ENCODE assay signal across 20 cellular contexts in the genomic region with DNA sequence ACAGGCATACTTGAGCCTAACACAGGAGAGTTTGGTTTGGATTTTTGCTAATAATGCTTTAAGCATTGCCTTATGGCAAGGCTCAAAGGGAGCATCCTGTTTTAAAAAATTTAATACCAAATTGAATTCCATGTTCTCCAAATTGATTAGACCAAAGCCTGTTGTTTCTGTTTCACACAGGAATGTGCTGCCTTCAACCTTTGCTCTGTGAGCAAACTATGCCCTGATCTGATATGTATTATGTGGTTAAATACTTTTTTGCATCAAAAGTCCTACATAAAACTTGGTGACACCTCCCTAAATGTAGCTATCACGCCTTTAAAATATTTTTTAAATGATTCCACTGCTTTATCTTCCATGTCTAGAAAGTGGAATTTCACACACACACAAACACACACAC.
DNase-seq lines count a peak whose midpoint lies in the region; ATAC-seq, FAIRE-seq and TF ChIP-seq lines count a peak whose summit lies in the region.
"Had no signal": no experiment of that assay in that cellular context is flagged by ENCODE, and none has a peak within 500 bp of the region (broad histone marks: within the 10 kb centered on the region; RNA-seq: fewer than 3 reads in every experiment).

No MANE protein-coding gene starts in this region.

- BruUV-seq in HepG2 (replicated peaks; lab: Mats Ljungman, UMichigan), result no TSS peak

- H3K4me1 ChIP-seq in HepG2 (ENCODE audit: insufficient read depth, low read length) (peaks cover 5% of the 10 kb centered on the region; the same call in 1 of the 2 replicates), right lobe of liver (peaks cover 0 to 21% (median 8%) of the 10 kb centered on the region in 4 donors)
- H3K4me1 ChIP-seq: A549 had no signal

- H3K27me3 ChIP-seq in HepG2 (ENCODE audit: control insufficient read depth in 1 of 2, insufficient read depth in 2 of 2, low read length in 2 of 2), result no peaks in the 10 kb centered on the region
- H3K27me3 ChIP-seq in right lobe of liver, result no peaks in the 10 kb centered on the region
- H3K27me3 ChIP-seq: BLaER1 treated with 17β-estradiol and CSF1 and Interleukin-3, amounts not matched to agents 10 nM and 100 nM had no signal

- TF ChIP-seq EP300 in HepG2 (IDR thresholded peaks at IDR 0.05; ENCODE audit: low read depth in 2 of 2, low read length in 2 of 2) (no peak), HepG2 (CRISPR knock-in tag; IDR thresholded peaks at IDR 0.05; ENCODE audit: borderline replicate concordance) (no peak)

- H3K4me2 ChIP-seq in HepG2 (ENCODE audit: low read depth, low read length), result no peak overlapping the region
- H3K4me2 ChIP-seq: A549; BLaER1 treated with 17β-estradiol and CSF1 and Interleukin-3, amounts not matched to agents 10 nM and 100 nM had no signal

- H3K27ac ChIP-seq in VCaP (peak overlapping the region; percentile 58; the same call in 1 of the 2 replicates), HepG2 (ENCODE audit: extremely low read length, insufficient read depth, low read length) (no peak overlapping the region), right lobe of liver (no peak overlapping the region)
- H3K27ac ChIP-seq: 22Rv1; A549; BLaER1 treated with 17β-estradiol and CSF1 and Interleukin-3, amounts not matched to agents 10 nM and 100 nM had no signal

- intact Hi-C loops in HepG2 (cut with micrococcal nuclease; ENCODE audit: unreplicated experiment), result no loop called here
- intact Hi-C loops in right lobe of liver (cut with DNase I), result no loop called here

- no peaks in the 10 kb centered on the region for H3K79me2 ChIP-seq in HepG2 (ENCODE audit: insufficient read depth, low read length)

- WGBS in HepG2 (ENCODE audit: low lambda C conversion rate), result 3% methylated on average over 1 of the region's 1 CpG
- WGBS in right lobe of liver (ENCODE audit: insufficient coverage, low coverage, low lambda C conversion rate, missing lambda C conversion rate), result 21% methylated on average over 1 of the region's 1 CpG

- POLR2A ChIA-PET in HepG2 (lab: Yijun Ruan, JAX), result no interaction called here

- no peak for TF ChIP-seq POLR2A in HepG2 (IDR thresholded peaks at IDR 0.05; ENCODE audit: insufficient read depth in 1 of 2, low read depth in 2 of 2, low read length in 2 of 2)
- TF ChIP-seq POLR2A in right lobe of liver (IDR thresholded peaks at IDR 0.05), result no peak

- CTCF ChIA-PET in HepG2 (lab: Yijun Ruan, JAX; ENCODE audit: low intra/inter-chr PET ratio, low total read pairs), result no interaction called here

- TF ChIP-seq CTCF in VCaP (conservative IDR thresholded peaks at IDR 0.05), result no peak
- no peak for TF ChIP-seq CTCF in HepG2 (CRISPR knock-in tag; IDR thresholded peaks at IDR 0.05)
- TF ChIP-seq CTCF in right lobe of liver (IDR thresholded peaks at IDR 0.05), result no peak

- TF ChIP-seq RAD21 in HepG2 (CRISPR knock-in tag; IDR thresholded peaks at IDR 0.05), result no peak

- H3K9me3 ChIP-seq in HepG2 (ENCODE audit: low read length) (no peaks in the 10 kb centered on the region), right lobe of liver (no peaks in the 10 kb centered on the region)
- H3K9me3 ChIP-seq: A549; BLaER1 treated with 17β-estradiol and CSF1 and Interleukin-3, amounts not matched to agents 10 nM and 100 nM; Caco-2 had no signal

- FAIRE-seq in HepG2 (lab: Jason Lieb, UNC), result no peak
- FAIRE-seq: A549, D721Med, G401.6, GM12891, GM19239 had no signal

- in situ Hi-C loops in HepG2 (cut with HindIII; ENCODE audit: extremely low pct_ligation_motif_present, low pct_unique_long_range_greater_than_20kb), result no loop called here

- ATAC-seq in HepG2, result peak; percentile 72
- peak; percentile 66 to 84 (median 76) for ATAC-seq in right lobe of liver
- ATAC-seq: A549; CD8-positive, alpha-beta T cell had no signal

- H3K4me3 ChIP-seq in HepG2 (replicated peaks in 1 of 3; ENCODE audit: insufficient read depth in 1 of 3, low read depth in 2 of 3, low read length in 3 of 3), result no peak overlapping the region
- no peak overlapping the region for H3K4me3 ChIP-seq in right lobe of liver
- H3K4me3 ChIP-seq: A549; BLaER1 treated with 17β-estradiol and CSF1 and Interleukin-3, amounts not matched to agents 10 nM and 100 nM had no signal

- no peaks in the 10 kb centered on the region for H4K20me1 ChIP-seq in HepG2 (ENCODE audit: insufficient read depth, low read length)
- H4K20me1 ChIP-seq: BLaER1 treated with 17β-estradiol and CSF1 and Interleukin-3, amounts not matched to agents 10 nM and 100 nM had no signal

- no peak for DNase-seq in HepG2 (ENCODE audit: low spot score)
- DNase-seq in right lobe of liver, result no peak
- no peak for DNase-seq in glomerular visceral epithelial cell (ENCODE audit: extremely low spot score)
- DNase-seq in GOT3 (lab: John Stamatoyannopoulos, UW), result no peak
- DNase-seq in iPS-NIHi11 (ENCODE audit: low spot score), result no peak
- DNase-seq: AML-193; Caco-2; Calu3; CD4-positive, alpha-beta T cell; CD8-positive, alpha-beta T cell; DMS79 treated with DMSO at 0.1 percent for 48 hours; GF-D8 had no signal

- H3K36me3 ChIP-seq in HepG2 (replicated peaks in 1 of 2; ENCODE audit: control insufficient read depth in 1 of 2, insufficient read depth in 2 of 2, low read length in 2 of 2), result no peaks in the 10 kb centered on the region
- H3K36me3 ChIP-seq in right lobe of liver, result no peaks in the 10 kb centered on the region
- H3K36me3 ChIP-seq: BLaER1 treated with 17β-estradiol and CSF1 and Interleukin-3, amounts not matched to agents 10 nM and 100 nM had no signal

- H2AFZ ChIP-seq in HepG2 (ENCODE audit: low read length), result no peak overlapping the region

- no peak overlapping the region for H3K9ac ChIP-seq in HepG2 (ENCODE audit: insufficient read depth, low read depth, low read length)
- H3K9ac ChIP-seq: BLaER1 treated with 17β-estradiol and CSF1 and Interleukin-3, amounts not matched to agents 10 nM and 100 nM had no signal

TF ChIP-seq in HepG2, 621 proteins besides CTCF, POLR2A, EP300 and RAD21 (continues in another document):
- TF ChIP-seq, protein P1, sequence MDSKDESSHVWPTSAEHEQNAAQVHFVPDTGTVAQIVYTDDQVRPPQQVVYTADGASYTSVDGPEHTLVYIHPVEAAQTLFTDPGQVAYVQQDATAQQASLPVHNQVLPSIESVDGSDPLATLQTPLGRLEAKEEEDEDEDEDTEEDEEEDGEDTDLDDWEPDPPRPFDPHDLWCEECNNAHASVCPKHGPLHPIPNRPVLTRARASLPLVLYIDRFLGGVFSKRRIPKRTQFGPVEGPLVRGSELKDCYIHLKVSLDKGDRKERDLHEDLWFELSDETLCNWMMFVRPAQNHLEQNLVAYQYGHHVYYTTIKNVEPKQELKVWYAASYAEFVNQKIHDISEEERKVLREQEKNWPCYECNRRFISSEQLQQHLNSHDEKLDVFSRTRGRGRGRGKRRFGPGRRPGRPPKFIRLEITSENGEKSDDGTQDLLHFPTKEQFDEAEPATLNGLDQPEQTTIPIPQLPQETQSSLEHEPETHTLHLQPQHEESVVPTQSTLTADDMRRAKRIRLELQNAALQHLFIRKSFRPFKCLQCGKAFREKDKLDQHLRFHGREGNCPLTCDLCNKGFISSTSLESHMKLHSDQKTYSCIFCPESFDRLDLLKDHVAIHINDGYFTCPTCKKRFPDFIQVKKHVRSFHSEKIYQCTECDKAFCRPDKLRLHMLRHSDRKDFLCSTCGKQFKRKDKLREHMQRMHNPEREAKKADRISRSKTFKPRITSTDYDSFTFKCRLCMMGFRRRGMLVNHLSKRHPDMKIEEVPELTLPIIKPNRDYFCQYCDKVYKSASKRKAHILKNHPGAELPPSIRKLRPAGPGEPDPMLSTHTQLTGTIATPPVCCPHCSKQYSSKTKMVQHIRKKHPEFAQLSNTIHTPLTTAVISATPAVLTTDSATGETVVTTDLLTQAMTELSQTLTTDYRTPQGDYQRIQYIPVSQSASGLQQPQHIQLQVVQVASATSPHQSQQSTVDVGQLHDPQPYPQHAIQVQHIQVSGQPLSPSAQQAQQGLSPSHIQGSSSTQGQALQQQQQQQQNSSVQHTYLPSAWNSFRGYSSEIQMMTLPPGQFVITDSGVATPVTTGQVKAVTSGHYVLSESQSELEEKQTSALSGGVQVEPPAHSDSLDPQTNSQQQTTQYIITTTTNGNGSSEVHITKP (CRISPR knock-in tag; IDR thresholded peaks at IDR 0.05; ENCODE audit: low read depth), result no peak
- TF ChIP-seq, protein P2, sequence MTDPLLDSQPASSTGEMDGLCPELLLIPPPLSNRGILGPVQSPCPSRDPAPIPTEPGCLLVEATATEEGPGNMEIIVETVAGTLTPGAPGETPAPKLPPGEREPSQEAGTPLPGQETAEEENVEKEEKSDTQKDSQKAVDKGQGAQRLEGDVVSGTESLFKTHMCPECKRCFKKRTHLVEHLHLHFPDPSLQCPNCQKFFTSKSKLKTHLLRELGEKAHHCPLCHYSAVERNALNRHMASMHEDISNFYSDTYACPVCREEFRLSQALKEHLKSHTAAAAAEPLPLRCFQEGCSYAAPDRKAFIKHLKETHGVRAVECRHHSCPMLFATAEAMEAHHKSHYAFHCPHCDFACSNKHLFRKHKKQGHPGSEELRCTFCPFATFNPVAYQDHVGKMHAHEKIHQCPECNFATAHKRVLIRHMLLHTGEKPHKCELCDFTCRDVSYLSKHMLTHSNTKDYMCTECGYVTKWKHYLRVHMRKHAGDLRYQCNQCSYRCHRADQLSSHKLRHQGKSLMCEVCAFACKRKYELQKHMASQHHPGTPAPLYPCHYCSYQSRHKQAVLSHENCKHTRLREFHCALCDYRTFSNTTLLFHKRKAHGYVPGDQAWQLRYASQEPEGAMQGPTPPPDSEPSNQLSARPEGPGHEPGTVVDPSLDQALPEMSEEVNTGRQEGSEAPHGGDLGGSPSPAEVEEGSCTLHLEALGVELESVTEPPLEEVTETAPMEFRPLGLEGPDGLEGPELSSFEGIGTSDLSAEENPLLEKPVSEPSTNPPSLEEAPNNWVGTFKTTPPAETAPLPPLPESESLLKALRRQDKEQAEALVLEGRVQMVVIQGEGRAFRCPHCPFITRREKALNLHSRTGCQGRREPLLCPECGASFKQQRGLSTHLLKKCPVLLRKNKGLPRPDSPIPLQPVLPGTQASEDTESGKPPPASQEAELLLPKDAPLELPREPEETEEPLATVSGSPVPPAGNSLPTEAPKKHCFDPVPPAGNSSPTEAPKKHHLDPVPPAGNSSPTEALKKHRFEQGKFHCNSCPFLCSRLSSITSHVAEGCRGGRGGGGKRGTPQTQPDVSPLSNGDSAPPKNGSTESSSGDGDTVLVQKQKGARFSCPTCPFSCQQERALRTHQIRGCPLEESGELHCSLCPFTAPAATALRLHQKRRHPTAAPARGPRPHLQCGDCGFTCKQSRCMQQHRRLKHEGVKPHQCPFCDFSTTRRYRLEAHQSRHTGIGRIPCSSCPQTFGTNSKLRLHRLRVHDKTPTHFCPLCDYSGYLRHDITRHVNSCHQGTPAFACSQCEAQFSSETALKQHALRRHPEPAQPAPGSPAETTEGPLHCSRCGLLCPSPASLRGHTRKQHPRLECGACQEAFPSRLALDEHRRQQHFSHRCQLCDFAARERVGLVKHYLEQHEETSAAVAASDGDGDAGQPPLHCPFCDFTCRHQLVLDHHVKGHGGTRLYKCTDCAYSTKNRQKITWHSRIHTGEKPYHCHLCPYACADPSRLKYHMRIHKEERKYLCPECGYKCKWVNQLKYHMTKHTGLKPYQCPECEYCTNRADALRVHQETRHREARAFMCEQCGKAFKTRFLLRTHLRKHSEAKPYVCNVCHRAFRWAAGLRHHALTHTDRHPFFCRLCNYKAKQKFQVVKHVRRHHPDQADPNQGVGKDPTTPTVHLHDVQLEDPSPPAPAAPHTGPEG (CRISPR knock-in tag; IDR thresholded peaks at IDR 0.05), result no peak
- TF ChIP-seq ZNF350 (CRISPR knock-in tag; IDR thresholded peaks at IDR 0.05; ENCODE audit: borderline replicate concordance, low read depth), result no peak
